In genomic region chrX:2384486-2384885, GRCh38 we compare ENCODE assay signal across 21 cellular contexts.
"Had no signal": no experiment of that assay in that cellular context is flagged by ENCODE, and none has a peak within 500 bp of the region (broad histone marks: within the 10 kb centered on the region; RNA-seq: fewer than 3 reads in every experiment).

No MANE protein-coding gene starts in this region.

- H3K27ac ChIP-seq: colonic mucosa, dorsolateral prefrontal cortex, esophagus muscularis mucosa, foreskin keratinocyte, gastroesophageal sphincter, heart left ventricle, left lung, lower lobe of right lung had no signal

- H3K4me3 ChIP-seq: colonic mucosa, dorsolateral prefrontal cortex, esophagus muscularis mucosa, gastroesophageal sphincter, heart left ventricle, left lung, lower lobe of right lung, mucosa of descending colon had no signal

- H3K9me3 ChIP-seq: colonic mucosa, esophagus muscularis mucosa, gastroesophageal sphincter, heart left ventricle, left lung, lower lobe of right lung, mucosa of descending colon had no signal

- H3K27me3 Mint-ChIP-seq: dendritic cell treated with granulocyte-macrophage colony-stimulating factor and Interleukin-4, amounts not matched to agents 40 ng/mL and 50 ng/mL, for 4 days; naive B cell had no signal

- H3K4me1 ChIP-seq: colonic mucosa, left lung, lower lobe of right lung had no signal

- FAIRE-seq: endothelial cell of umbilical vein, frontal cortex, islet of Langerhans had no signal

- H3K27ac Mint-ChIP-seq: dendritic cell treated with granulocyte-macrophage colony-stimulating factor and Interleukin-4, amounts not matched to agents 40 ng/mL and 50 ng/mL, for 4 days; mesothelial cell of epicardium; naive B cell had no signal

- H3K36me3 ChIP-seq: colonic mucosa, lower lobe of right lung had no signal

- H3K9me3 Mint-ChIP-seq: dendritic cell treated with granulocyte-macrophage colony-stimulating factor and Interleukin-4, amounts not matched to agents 40 ng/mL and 50 ng/mL, for 4 days; naive B cell had no signal

- H3K27me3 ChIP-seq: colonic mucosa, dorsolateral prefrontal cortex, esophagus muscularis mucosa, foreskin keratinocyte, gastroesophageal sphincter, heart left ventricle, left lung had no signal

- H3K4me1 Mint-ChIP-seq: mesothelial cell of epicardium had no signal

- ATAC-seq: gastroesophageal sphincter, heart left ventricle, left cardiac atrium, left lung, left ventricle myocardium superior, lower lobe of right lung had no signal

- H3K4me3 Mint-ChIP-seq: dendritic cell treated with granulocyte-macrophage colony-stimulating factor and Interleukin-4, amounts not matched to agents 40 ng/mL and 50 ng/mL, for 4 days; mesothelial cell of epicardium; naive B cell had no signal

- DNase-seq: cortex of kidney; dorsolateral prefrontal cortex; effector CD4-positive, alpha-beta T cell; effector memory CD4-positive, alpha-beta T cell; heart left ventricle; hippocampal formation; left cardiac atrium; left lung; left ventricle myocardium superior; lower lobe of right lung; naive B cell had no signal
